8 cellular contexts compared by ENCODE assay signal in the genomic region with DNA sequence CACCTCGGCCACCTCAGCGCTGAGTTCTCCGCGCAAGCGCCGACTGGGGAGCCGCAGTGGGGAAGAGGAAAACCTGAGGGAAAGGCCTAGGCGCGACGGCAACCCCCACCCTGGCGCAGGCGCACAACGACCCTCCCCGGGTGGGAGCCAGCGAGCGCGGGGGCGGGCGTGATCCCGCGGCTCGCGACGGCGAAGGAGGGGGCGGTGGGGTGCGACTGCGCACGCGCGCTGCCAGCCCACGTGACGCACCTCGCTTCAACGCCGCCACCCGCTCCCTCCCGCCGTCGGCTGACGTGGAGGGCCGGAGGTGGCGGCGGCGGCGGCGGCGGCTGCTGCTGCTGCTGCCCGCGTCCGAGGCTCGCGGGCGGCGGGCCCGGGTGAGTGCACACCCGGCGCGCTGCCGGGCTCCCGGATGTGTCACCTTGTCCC. TPM values are rescaled to one million over a fixed set of nuclear protein-coding genes. Genes with fewer than 3 reads are reported as not detected.
DNase-seq lines count a peak whose midpoint lies in the region; ATAC-seq, FAIRE-seq and TF ChIP-seq lines count a peak whose summit lies in the region.

PIGP (minus strand) TSS at position 84 of the 429 bp plus-strand sequence. CDS start 556 bp downstream, outside the sequence.
A gene with protein sequence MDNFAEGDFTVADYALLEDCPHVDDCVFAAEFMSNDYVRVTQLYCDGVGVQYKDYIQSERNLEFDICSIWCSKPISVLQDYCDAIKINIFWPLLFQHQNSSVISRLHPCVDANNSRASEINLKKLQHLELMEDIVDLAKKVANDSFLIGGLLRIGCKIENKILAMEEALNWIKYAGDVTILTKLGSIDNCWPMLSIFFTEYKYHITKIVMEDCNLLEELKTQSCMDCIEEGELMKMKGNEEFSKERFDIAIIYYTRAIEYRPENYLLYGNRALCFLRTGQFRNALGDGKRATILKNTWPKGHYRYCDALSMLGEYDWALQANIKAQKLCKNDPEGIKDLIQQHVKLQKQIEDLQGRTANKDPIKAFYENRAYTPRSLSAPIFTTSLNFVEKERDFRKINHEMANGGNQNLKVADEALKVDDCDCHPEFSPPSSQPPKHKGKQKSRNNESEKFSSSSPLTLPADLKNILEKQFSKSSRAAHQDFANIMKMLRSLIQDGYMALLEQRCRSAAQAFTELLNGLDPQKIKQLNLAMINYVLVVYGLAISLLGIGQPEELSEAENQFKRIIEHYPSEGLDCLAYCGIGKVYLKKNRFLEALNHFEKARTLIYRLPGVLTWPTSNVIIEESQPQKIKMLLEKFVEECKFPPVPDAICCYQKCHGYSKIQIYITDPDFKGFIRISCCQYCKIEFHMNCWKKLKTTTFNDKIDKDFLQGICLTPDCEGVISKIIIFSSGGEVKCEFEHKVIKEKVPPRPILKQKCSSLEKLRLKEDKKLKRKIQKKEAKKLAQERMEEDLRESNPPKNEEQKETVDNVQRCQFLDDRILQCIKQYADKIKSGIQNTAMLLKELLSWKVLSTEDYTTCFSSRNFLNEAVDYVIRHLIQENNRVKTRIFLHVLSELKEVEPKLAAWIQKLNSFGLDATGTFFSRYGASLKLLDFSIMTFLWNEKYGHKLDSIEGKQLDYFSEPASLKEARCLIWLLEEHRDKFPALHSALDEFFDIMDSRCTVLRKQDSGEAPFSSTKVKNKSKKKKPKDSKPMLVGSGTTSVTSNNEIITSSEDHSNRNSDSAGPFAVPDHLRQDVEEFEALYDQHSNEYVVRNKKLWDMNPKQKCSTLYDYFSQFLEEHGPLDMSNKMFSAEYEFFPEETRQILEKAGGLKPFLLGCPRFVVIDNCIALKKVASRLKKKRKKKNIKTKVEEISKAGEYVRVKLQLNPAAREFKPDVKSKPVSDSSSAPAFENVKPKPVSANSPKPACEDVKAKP (N-terminal part only) (plus strand): TSS at position 267 of the 429 bp plus-strand sequence. CDS start 14,004 bp downstream, outside the sequence.

- intact Hi-C loops in esophagus squamous epithelium (cut with DNase I): no loop called here

- H3K4me2 ChIP-seq in Karpas-422 (ENCODE audit: low read depth, low read length, poor library complexity, severe bottlenecking): peak within 1 kb of the TSS; percentile 90

- ATAC-seq in GM21825 (IDR thresholded peaks at IDR 0.05; ENCODE audit: unreplicated experiment) (peak; percentile 64), naive B cell (ENCODE audit: low read depth in 2 of 2) (peak; percentile 54 to 59)
- peak; percentile 79 to 83 for ATAC-seq in activated T-cell treated with anti-CD3 and anti-CD28 coated beads, Interleukin-2, amount 50 U/mL, for 72 hours (replicated peaks in 1 of 2)
- peak; percentile 90 for ATAC-seq in stimulated activated memory B cell treated with anti-CD40 and anti-IgM and Interleukin-4, amounts not matched to agents 10 μg/mL and 1 μg/mL and 100 μg/mL, for 72 hours

- H2AFZ ChIP-seq in Karpas-422 (ENCODE audit: low read length): peak within 1 kb of the TSS; percentile 77; the same call in 1 of the 2 replicates

- FAIRE-seq in RCC 7860 (lab: Jason Lieb, UNC): no peak

- H3K9ac ChIP-seq in Karpas-422 (ENCODE audit: low read length): peak within 1 kb of the TSS; percentile 91

- TF ChIP-seq POLR2A in esophagus squamous epithelium (IDR thresholded peaks at IDR 0.05): peak in 3 of 4 donors; percentile 95 to 96 (median 95)

- H4K20me1 ChIP-seq in Karpas-422 (ENCODE audit: insufficient read depth, low read depth, low read length): peaks cover 11% of the 10 kb centered on the region

- peak in 2 of 6 experiments; percentile 4 for TF ChIP-seq CTCF in esophagus squamous epithelium (IDR thresholded peaks at IDR 0.05)

- peak within 1 kb of the TSS; percentile 87 to 95 for H3K4me3 Mint-ChIP-seq in activated T-cell treated with anti-CD3 and anti-CD28 coated beads, Interleukin-2, amount 50 U/mL, for 72 hours
- H3K4me3 Mint-ChIP-seq in naive B cell: peak within 1 kb of the TSS; percentile 85 to 99 (median 94)
- H3K4me3 Mint-ChIP-seq in stimulated activated memory B cell treated with anti-CD40 and anti-IgM and Interleukin-4, amounts not matched to agents 10 μg/mL and 1 μg/mL and 100 μg/mL, for 72 hours: peak within 1 kb of the TSS; percentile 97

- no peaks in the 10 kb centered on the region for H3K9me3 Mint-ChIP-seq in activated T-cell treated with anti-CD3 and anti-CD28 coated beads, Interleukin-2, amount 50 U/mL, for 72 hours
- H3K9me3 Mint-ChIP-seq in naive B cell: no peaks in the 10 kb centered on the region
- no peaks in the 10 kb centered on the region for H3K9me3 Mint-ChIP-seq in stimulated activated memory B cell treated with anti-CD40 and anti-IgM and Interleukin-4, amounts not matched to agents 10 μg/mL and 1 μg/mL and 100 μg/mL, for 72 hours

- no peaks in the 10 kb centered on the region for H3K27me3 Mint-ChIP-seq in activated T-cell treated with anti-CD3 and anti-CD28 coated beads, Interleukin-2, amount 50 U/mL, for 72 hours (ENCODE audit: low read depth)
- peaks cover 0 to 4% (median 0%) of the 10 kb centered on the region in 3 donors for H3K27me3 Mint-ChIP-seq in naive B cell
- H3K27me3 Mint-ChIP-seq in stimulated activated memory B cell treated with anti-CD40 and anti-IgM and Interleukin-4, amounts not matched to agents 10 μg/mL and 1 μg/mL and 100 μg/mL, for 72 hours: no peaks in the 10 kb centered on the region

- peaks cover 4 to 18% of the 10 kb centered on the region in 2 donors for H3K36me3 Mint-ChIP-seq in activated T-cell treated with anti-CD3 and anti-CD28 coated beads, Interleukin-2, amount 50 U/mL, for 72 hours (ENCODE audit: insufficient read depth in 2 of 2)
- H3K36me3 Mint-ChIP-seq in naive B cell: peaks cover 4 to 8% of the 10 kb centered on the region in 2 donors
- H3K36me3 Mint-ChIP-seq in stimulated activated memory B cell treated with anti-CD40 and anti-IgM and Interleukin-4, amounts not matched to agents 10 μg/mL and 1 μg/mL and 100 μg/mL, for 72 hours: peaks cover 24% of the 10 kb centered on the region

- peak within 1 kb of the TSS; percentile 96 for H3K4me3 ChIP-seq in Karpas-422 (ENCODE audit: low read length)
- H3K4me3 ChIP-seq in esophagus squamous epithelium: peak within 1 kb of the TSS; percentile 56 to 87 (median 82)

- H3K4me1 Mint-ChIP-seq in activated T-cell treated with anti-CD3 and anti-CD28 coated beads, Interleukin-2, amount 50 U/mL, for 72 hours (ENCODE audit: low read depth): peaks cover 62% of the 10 kb centered on the region
- peaks cover 28 to 52% (median 48%) of the 10 kb centered on the region in 3 donors for H3K4me1 Mint-ChIP-seq in naive B cell
- H3K4me1 Mint-ChIP-seq in stimulated activated memory B cell treated with anti-CD40 and anti-IgM and Interleukin-4, amounts not matched to agents 10 μg/mL and 1 μg/mL and 100 μg/mL, for 72 hours: peaks cover 50% of the 10 kb centered on the region

- no peaks in the 10 kb centered on the region for H3K9me2 ChIP-seq in Karpas-422 (replicated peaks; ENCODE audit: insufficient read depth, low read length)

- DNase-seq in DMS53 (lab: John Stamatoyannopoulos, UW) (peak; percentile 95), Karpas-422 (peak; percentile 97), RCC 7860 (ENCODE audit: low spot score) (peak; percentile 85), esophagus squamous epithelium (lab: John Stamatoyannopoulos, UW) (peak; percentile 37), naive B cell (peak; percentile 98)
- DNase-seq in activated T-cell treated with anti-CD3 and anti-CD28 coated beads, Interleukin-2, amount 50 U/mL, for 72 hours: peak; percentile 96 to 98

- peaks cover 65% of the 10 kb centered on the region for H3K4me1 ChIP-seq in Karpas-422 (ENCODE audit: low read length)
- H3K4me1 ChIP-seq in esophagus squamous epithelium: peaks cover 9 to 45% (median 11%) of the 10 kb centered on the region in 3 donors

- WGBS in esophagus squamous epithelium, 2 donors: no CpG with 5 or more reads among the region's 61 CpGs

- peak within 1 kb of the TSS; percentile 79 for H3K27ac ChIP-seq in Karpas-422 (ENCODE audit: low read length)
- H3K27ac ChIP-seq in esophagus squamous epithelium: peak within 1 kb of the TSS; percentile 97 to 100 (median 99)

- H3K79me2 ChIP-seq in Karpas-422 (ENCODE audit: low read length): peaks cover 79% of the 10 kb centered on the region

- H3K9me3 ChIP-seq in Karpas-422 (ENCODE audit: low read length) (no peaks in the 10 kb centered on the region), esophagus squamous epithelium (no peaks in the 10 kb centered on the region)

- H3K36me3 ChIP-seq in Karpas-422 (ENCODE audit: insufficient read depth, low read length) (no peaks in the 10 kb centered on the region), esophagus squamous epithelium (peaks cover 0 to 12% (median 6%) of the 10 kb centered on the region in 3 donors)

- H3K27me3 ChIP-seq in Karpas-422 (ENCODE audit: low read length) (no peaks in the 10 kb centered on the region), esophagus squamous epithelium (no peaks in the 10 kb centered on the region)

- H3K27ac Mint-ChIP-seq in activated T-cell treated with anti-CD3 and anti-CD28 coated beads, Interleukin-2, amount 50 U/mL, for 72 hours: peak within 1 kb of the TSS; percentile 92
- peak within 1 kb of the TSS; percentile 98 to 100 (median 100) for H3K27ac Mint-ChIP-seq in naive B cell
- peak within 1 kb of the TSS; percentile 96 for H3K27ac Mint-ChIP-seq in stimulated activated memory B cell treated with anti-CD40 and anti-IgM and Interleukin-4, amounts not matched to agents 10 μg/mL and 1 μg/mL and 100 μg/mL, for 72 hours

RNA-seq across cellular contexts. Expression of gene PIGP, which starts in this region (rescaled TPM):
- 17.1 and 63.1 TPM in 2 replicates for total RNA-seq in Karpas-422 (2014; rRNA removed; shearing (Covaris generic); ENCODE audit: low replicate concordance)
- 10 to 100 TPM; 15.0 to 17.0 TPM for total RNA-seq in activated T-cell treated with anti-CD3 and anti-CD28 coated beads, Interleukin-2, amount 50 U/mL, for 72 hours
- total RNA-seq in esophagus squamous epithelium: 10 to 100 TPM in 3 of 4 donors, 1 to 10 TPM in 1; 9.0 to 15.4 (median 11.4) TPM
- 10 to 100 TPM; 30.6 to 58.7 (median 36.7) TPM for polyA plus RNA-seq in naive B cell (ENCODE audit: low read depth in 6 of 6)

RNA-seq across cellular contexts. Expression of the second gene that starts in this region (rescaled TPM):
- total RNA-seq in Karpas-422 (2014; rRNA removed; shearing (Covaris generic); ENCODE audit: low replicate concordance): 204 and 298 TPM in 2 replicates
- total RNA-seq in activated T-cell treated with anti-CD3 and anti-CD28 coated beads, Interleukin-2, amount 50 U/mL, for 72 hours: 10 to 100 TPM; 62.4 to 65.8 TPM
- 10 to 100 TPM; 41.2 to 80.1 (median 64.1) TPM for total RNA-seq in esophagus squamous epithelium
- polyA plus RNA-seq in naive B cell (ENCODE audit: low read depth in 6 of 6): 10 to 100 TPM; 54.7 to 97.7 (median 62.1) TPM

Comparison
In these comparisons a context has a peak if more than half of its experiments do, and no peak if none do; other contexts are left out.
1. Peak in every context shown above with its lines: DNase-seq, ATAC-seq, H3K4me3 ChIP-seq and H3K27ac ChIP-seq.
2. DNase-seq: peak in every context shown above with its lines; median percentile 98 in naive B cell; 97 in Karpas-422; 97 in activated T-cell treated with anti-CD3 and anti-CD28 coated beads, Interleukin-2, amount 50 U/mL, for 72 hours; 95 in DMS53; 85 in RCC 7860; 37 in esophagus squamous epithelium.